Comparison of ENCODE assay signal across 14 cellular contexts in the genomic region with DNA sequence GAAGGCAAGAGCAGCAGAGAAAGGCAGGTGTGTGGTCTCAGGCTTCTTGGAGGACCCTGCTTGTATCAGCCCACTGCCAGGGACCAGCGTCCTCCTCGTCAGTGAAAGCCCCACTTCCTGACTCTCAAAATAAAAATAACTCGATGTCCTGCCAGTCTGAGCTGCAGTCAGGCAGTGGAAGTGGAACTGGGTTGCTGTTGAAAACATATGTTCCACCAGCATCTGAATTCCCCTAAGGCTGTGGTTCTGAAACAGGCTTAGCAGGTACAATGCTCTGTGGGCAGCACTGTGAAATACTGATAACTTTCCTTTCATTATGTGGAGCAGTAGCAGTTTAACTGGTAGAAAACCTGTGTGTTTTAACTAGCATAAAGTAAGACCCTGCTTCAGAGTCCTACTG.
DNase-seq lines count a peak whose midpoint lies in the region; ATAC-seq, FAIRE-seq and TF ChIP-seq lines count a peak whose summit lies in the region.
"Had no signal": no experiment of that assay in that cellular context is flagged by ENCODE, and none has a peak within 500 bp of the region (broad histone marks: within the 10 kb centered on the region; RNA-seq: fewer than 3 reads in every experiment).

No MANE protein-coding gene starts in this region.

- DNase-seq in GM12892 (ENCODE audit: insufficient read length) (peak; percentile 15), brain microvascular endothelial cell (no peak), breast epithelium (ENCODE audit: low spot score in 2 of 2) (no peak), LoVo (ENCODE audit: low spot score) (no peak)
- no peak for DNase-seq in activated naive CD4-positive, alpha-beta T cell treated with anti-CD3 and anti-CD28 coated beads, Interleukin-2, amount 50 U/mL, for 72 hours (ENCODE audit: low spot score in 2 of 2)
- DNase-seq: central memory CD4-positive, alpha-beta T cell; foreskin fibroblast; GF-D8; NCI-H1105; stimulated activated naive CD4-positive, alpha-beta T cell had no signal

- H3K27ac Mint-ChIP-seq in activated naive CD4-positive, alpha-beta T cell treated with anti-CD3 and anti-CD28 coated beads, Interleukin-2, amount 50 U/mL, for 72 hours = peak overlapping the region in 1 of 2 donors; percentile 10

- TF ChIP-seq CTCF in brain microvascular endothelial cell (IDR thresholded peaks at IDR 0.05; ENCODE audit: low read depth, low read length, missing control alignments) (no peak), breast epithelium (IDR thresholded peaks at IDR 0.05) (no peak)

- no peaks in the 10 kb centered on the region for H3K27me3 ChIP-seq in brain microvascular endothelial cell (replicated peaks)
- H3K27me3 ChIP-seq in breast epithelium = no peaks in the 10 kb centered on the region
- H3K27me3 ChIP-seq: neutrophil had no signal

- peak; percentile 67 for ATAC-seq in GM19351 (IDR thresholded peaks at IDR 0.05; ENCODE audit: unreplicated experiment)
- peak; percentile 80 for ATAC-seq in HG02798 (IDR thresholded peaks at IDR 0.05; ENCODE audit: poor library complexity, unreplicated experiment)
- peak; percentile 53 for ATAC-seq in HG03558 (IDR thresholded peaks at IDR 0.05; ENCODE audit: extremely low read depth, unreplicated experiment)
- no peak for ATAC-seq in activated naive CD4-positive, alpha-beta T cell treated with anti-CD3 and anti-CD28 coated beads, Interleukin-2, amount 50 U/mL, for 72 hours

- TF ChIP-seq POLR2A in GM12892 (IDR thresholded peaks at IDR 0.05; ENCODE audit: low read depth, low read length) (no peak), breast epithelium (IDR thresholded peaks at IDR 0.05) (no peak)

- intact Hi-C loops in breast epithelium (cut with DNase I; ENCODE audit: low total_unique reads) = no loop called here

- H3K9me3 Mint-ChIP-seq in activated naive CD4-positive, alpha-beta T cell treated with anti-CD3 and anti-CD28 coated beads, Interleukin-2, amount 50 U/mL, for 72 hours = no peaks in the 10 kb centered on the region

- FAIRE-seq in GM12892 (lab: Jason Lieb, UNC) = peak; percentile 81

- H3K4me3 ChIP-seq in brain microvascular endothelial cell (ENCODE audit: low read depth, low read length) = no peak overlapping the region
- H3K4me3 ChIP-seq in breast epithelium = no peak overlapping the region

- H3K36me3 ChIP-seq in brain microvascular endothelial cell (replicated peaks) = no peaks in the 10 kb centered on the region
- no peaks in the 10 kb centered on the region for H3K36me3 ChIP-seq in breast epithelium
- H3K36me3 ChIP-seq: neutrophil had no signal

- no peaks in the 10 kb centered on the region for H3K9me3 ChIP-seq in breast epithelium
- H3K9me3 ChIP-seq: neutrophil had no signal

- no peaks in the 10 kb centered on the region for H3K4me1 ChIP-seq in breast epithelium

- in situ Hi-C loops in brain microvascular endothelial cell (cut with HindIII; ENCODE audit: low pct_ligation_motif_present, low sequenced_read_pairs) = no loop called here

- H3K27ac ChIP-seq in brain microvascular endothelial cell (no peak overlapping the region), breast epithelium (no peak overlapping the region)
- H3K27ac ChIP-seq: neutrophil had no signal

- H3K36me3 Mint-ChIP-seq in activated naive CD4-positive, alpha-beta T cell treated with anti-CD3 and anti-CD28 coated beads, Interleukin-2, amount 50 U/mL, for 72 hours = no peaks in the 10 kb centered on the region

Comparison
In these comparisons a context has a peak if more than half of its experiments do, and no peak if none do; other contexts are left out.
1. ATAC-seq: peak in GM19351 (single experiment), HG02798 (single experiment) and HG03558 (single experiment); none in activated naive CD4-positive, alpha-beta T cell treated with anti-CD3 and anti-CD28 coated beads, Interleukin-2, amount 50 U/mL, for 72 hours (0 of 2).